21 cellular contexts compared by ENCODE assay signal in genomic region chr1:5779608-5780323, GRCh38.
"Had no signal": no experiment of that assay in that cellular context is flagged by ENCODE, and none has a peak within 500 bp of the region (broad histone marks: within the 10 kb centered on the region; RNA-seq: fewer than 3 reads in every experiment).

No MANE protein-coding gene starts in this region.

- ATAC-seq: activated CD8-positive, alpha-beta memory T cell treated with anti-CD3 and anti-CD28 coated beads, Interleukin-2, amount 10 ng/mL, durations not matched to agents 7 days and 5 days; activated T-helper 17 cell treated with anti-CD3 and anti-CD28 coated beads, Interleukin-2, amount 50 U/mL, for 72 hours; left colon; natural killer cell; pancreas; sciatic nerve; stimulated activated effector memory CD8-positive, alpha-beta T cell treated with anti-CD3 and anti-CD28 coated beads, Interleukin-12 subunit alpha, Interleukin-12 subunit beta, amount 100 ng/mL, for 72 hours; WTC11 had no signal

- H3K4me2 ChIP-seq: smooth muscle cell had no signal

- H3K27ac ChIP-seq: coronary artery, esophagus muscularis mucosa, lower lobe of right lung, neutrophil, pancreas, thoracic aorta had no signal

- H3K27me3 ChIP-seq: neutrophil, pancreas had no signal

- DNase-seq: activated CD4-positive, alpha-beta memory T cell treated with anti-CD3 and anti-CD28 coated beads, Interleukin-2, amount 10 ng/mL, durations not matched to agents 7 days and 5 days; activated CD4-positive, alpha-beta T cell treated with anti-CD3 and anti-CD28 coated beads for 4 hours; activated CD8-positive, alpha-beta memory T cell treated with anti-CD3 and anti-CD28 coated beads, Interleukin-2, amount 10 ng/mL, durations not matched to agents 7 days and 5 days; activated naive CD4-positive, alpha-beta T cell; activated naive CD8-positive, alpha-beta T cell treated with anti-CD3 and anti-CD28 coated beads for 36 hours; amniotic stem cell; central memory CD4-positive, alpha-beta T cell; left colon; lower lobe of right lung; natural killer cell; pancreas; stimulated activated CD4-positive, alpha-beta T cell treated with anti-CD3 and anti-CD28 coated beads, Interleukin-4, amount 100 ng/mL, for 24 hours had no signal

- H3K4me1 ChIP-seq: esophagus muscularis mucosa, lower lobe of right lung, pancreas had no signal

- H3K4me3 ChIP-seq: coronary artery, esophagus muscularis mucosa, lower lobe of right lung, pancreas, smooth muscle cell, thoracic aorta had no signal

- H3K9me3 ChIP-seq: esophagus muscularis mucosa, lower lobe of right lung, neutrophil, pancreas, thoracic aorta had no signal

- H3K36me3 ChIP-seq: esophagus muscularis mucosa, lower lobe of right lung, neutrophil, pancreas, thoracic aorta had no signal
